ENCODE assay signal across 1 cellular context in genomic region chr6:43089874-43090556, GRCh38.
TF ChIP-seq lines count a peak whose summit lies in the region.

No MANE protein-coding gene starts in this region.

TF ChIP-seq in HepG2, 621 proteins besides CTCF, POLR2A, EP300 and RAD21 (continues in another document):
- TF ChIP-seq ZBTB21 (CRISPR knock-in tag; IDR thresholded peaks at IDR 0.05) = no peak
- no peak for TF ChIP-seq IKZF4 (CRISPR knock-in tag; IDR thresholded peaks at IDR 0.05; ENCODE audit: borderline replicate concordance, low read depth, not compliant biosample characterization)
- no peak for TF ChIP-seq SP2 (CRISPR knock-in tag; IDR thresholded peaks at IDR 0.05)
- TF ChIP-seq ZSCAN12 (CRISPR knock-in tag; IDR thresholded peaks at IDR 0.05) = no peak; the same call in 1 of the 2 replicates
- no peak for TF ChIP-seq SMYD3 (CRISPR knock-in tag; IDR thresholded peaks at IDR 0.05)
- 0 out of 2 replicates have a peak, but pooled peaks have one; percentile 35 for TF ChIP-seq DMAP1 (CRISPR knock-in tag; IDR thresholded peaks at IDR 0.05)
- peak; percentile 82; the same call in 1 of the 2 replicates for TF ChIP-seq TARDBP (CRISPR knock-in tag; IDR thresholded peaks at IDR 0.05)
- peak; percentile 73; the same call in 1 of the 2 replicates for TF ChIP-seq ZNF574 (CRISPR knock-in tag; IDR thresholded peaks at IDR 0.05)
- TF ChIP-seq PTBP1 (IDR thresholded peaks at IDR 0.05; ENCODE audit: low read depth, low read length, poor library complexity, severe bottlenecking) = no peak
- TF ChIP-seq CBX5 (CRISPR knock-in tag; IDR thresholded peaks at IDR 0.05; ENCODE audit: borderline replicate concordance) = no peak
- peak; percentile 69; the same call in 1 of the 2 replicates for TF ChIP-seq ZNF264 (CRISPR knock-in tag; IDR thresholded peaks at IDR 0.05)
- TF ChIP-seq ATF6 (CRISPR knock-in tag; conservative IDR thresholded peaks at IDR 0.05) = no peak
- TF ChIP-seq STAG1 (CRISPR knock-in tag; IDR thresholded peaks at IDR 0.05) = no peak
- peak; percentile 47; the same call in 1 of the 2 replicates for TF ChIP-seq TFAP4 (IDR thresholded peaks at IDR 0.05; ENCODE audit: borderline replicate concordance, low read depth)
- TF ChIP-seq MAF1 (CRISPR knock-in tag; IDR thresholded peaks at IDR 0.05; ENCODE audit: borderline replicate concordance) = no peak
- TF ChIP-seq ARHGAP35 (CRISPR knock-in tag; IDR thresholded peaks at IDR 0.05; ENCODE audit: borderline replicate concordance) = no peak
- peak; percentile 89 for TF ChIP-seq ZSCAN31 (CRISPR knock-in tag; IDR thresholded peaks at IDR 0.05; ENCODE audit: low read depth)
- no peak for TF ChIP-seq ZNF225 (CRISPR knock-in tag; IDR thresholded peaks at IDR 0.05)
- TF ChIP-seq ZBTB8A (CRISPR knock-in tag; IDR thresholded peaks at IDR 0.05; ENCODE audit: borderline replicate concordance, low read depth) = no peak
- peak; percentile 63; the same call in 1 of the 2 replicates for TF ChIP-seq ZSCAN5A (CRISPR knock-in tag; IDR thresholded peaks at IDR 0.05; ENCODE audit: borderline replicate concordance)
- no peak; the same call in 1 of the 2 replicates for TF ChIP-seq ZNF598 (CRISPR knock-in tag; IDR thresholded peaks at IDR 0.05; ENCODE audit: borderline replicate concordance)
- no peak for TF ChIP-seq PCBP2 (optimal IDR thresholded peaks at IDR 0.05; ENCODE audit: low read depth, low read length, poor library complexity, severe bottlenecking)
- TF ChIP-seq RBM39 (IDR thresholded peaks at IDR 0.05; ENCODE audit: low read depth, low read length, poor library complexity, severe bottlenecking) = peak; percentile 68
- TF ChIP-seq TRIM24 (CRISPR knock-in tag; IDR thresholded peaks at IDR 0.05) = no peak
- TF ChIP-seq NR0B2 (CRISPR knock-in tag; IDR thresholded peaks at IDR 0.05) = no peak
- no peak for TF ChIP-seq DZIP1 (CRISPR knock-in tag; IDR thresholded peaks at IDR 0.05)
- peak; percentile 64 for TF ChIP-seq ERF (CRISPR knock-in tag; IDR thresholded peaks at IDR 0.05)
- peak; percentile 62; the same call in 1 of the 2 replicates for TF ChIP-seq ZKSCAN8 (CRISPR knock-in tag; IDR thresholded peaks at IDR 0.05; ENCODE audit: borderline replicate concordance)
- TF ChIP-seq NR2C2 (CRISPR knock-in tag; IDR thresholded peaks at IDR 0.05; ENCODE audit: borderline replicate concordance) = no peak
- no peak for TF ChIP-seq ZNF230 (CRISPR knock-in tag; IDR thresholded peaks at IDR 0.05)
- 0 out of 2 replicates have a peak, but pooled peaks have one; percentile 28 for TF ChIP-seq ZNF766 (CRISPR knock-in tag; IDR thresholded peaks at IDR 0.05; ENCODE audit: borderline replicate concordance)
- peak; percentile 74; the same call in 1 of the 2 replicates for TF ChIP-seq MED1 (CRISPR knock-in tag; IDR thresholded peaks at IDR 0.05)
- TF ChIP-seq TCF12 (IDR thresholded peaks at IDR 0.05) = no peak
- TF ChIP-seq TCF12 (CRISPR knock-in tag; IDR thresholded peaks at IDR 0.05) = no peak
- no peak for TF ChIP-seq NR3C1 (CRISPR knock-in tag; IDR thresholded peaks at IDR 0.05)
- TF ChIP-seq FOXA3 (CRISPR knock-in tag; IDR thresholded peaks at IDR 0.05) = peak; percentile 97
- TF ChIP-seq ZNF350 (CRISPR knock-in tag; IDR thresholded peaks at IDR 0.05; ENCODE audit: borderline replicate concordance, low read depth) = no peak; the same call in 1 of the 2 replicates
- TF ChIP-seq KLF6 (CRISPR knock-in tag; IDR thresholded peaks at IDR 0.05) = no peak
- TF ChIP-seq ZNF614 (CRISPR knock-in tag; IDR thresholded peaks at IDR 0.05; ENCODE audit: borderline replicate concordance) = peak; percentile 71; the same call in 1 of the 2 replicates
- no peak for TF ChIP-seq ZNF253 (CRISPR knock-in tag; IDR thresholded peaks at IDR 0.05; ENCODE audit: borderline replicate concordance)
- peak; percentile 38; the same call in 1 of the 2 replicates for TF ChIP-seq ZSCAN25 (CRISPR knock-in tag; IDR thresholded peaks at IDR 0.05)
- no peak for TF ChIP-seq MEIS2 (CRISPR knock-in tag; IDR thresholded peaks at IDR 0.05)
- peak; percentile 51; the same call in 1 of the 2 replicates for TF ChIP-seq DRAP1 (CRISPR knock-in tag; IDR thresholded peaks at IDR 0.05)
- TF ChIP-seq IRX3 (CRISPR knock-in tag; IDR thresholded peaks at IDR 0.05; ENCODE audit: borderline replicate concordance, low read depth) = no peak
- TF ChIP-seq CREB3 (CRISPR knock-in tag; IDR thresholded peaks at IDR 0.05) = peak; percentile 33; the same call in 1 of the 2 replicates
- no peak for TF ChIP-seq ZNF576 (CRISPR knock-in tag; IDR thresholded peaks at IDR 0.05)
- TF ChIP-seq PBX3 (CRISPR knock-in tag; IDR thresholded peaks at IDR 0.05; ENCODE audit: borderline replicate concordance) = no peak
- no peak for TF ChIP-seq ZNF841 (CRISPR knock-in tag; IDR thresholded peaks at IDR 0.05; ENCODE audit: borderline replicate concordance)
- no peak for TF ChIP-seq SALL2 (CRISPR knock-in tag; IDR thresholded peaks at IDR 0.05)
- TF ChIP-seq SNAPC2 (CRISPR knock-in tag; IDR thresholded peaks at IDR 0.05) = no peak
- no peak for TF ChIP-seq ZNF281 (CRISPR knock-in tag; IDR thresholded peaks at IDR 0.05; ENCODE audit: borderline replicate concordance)
- peak; percentile 45; the same call in 1 of the 2 replicates for TF ChIP-seq FOSL1 (CRISPR knock-in tag; IDR thresholded peaks at IDR 0.05; ENCODE audit: borderline replicate concordance)
